8 cellular contexts compared by ENCODE assay signal in genomic region chr19:12666305-12667048, GRCh38. TPM values are rescaled to one million over a fixed set of nuclear protein-coding genes. Genes with fewer than 3 reads are reported as not detected.
DNase-seq lines count a peak whose midpoint lies in the region; TF ChIP-seq lines count a peak whose summit lies in the region.

Gene MAN2B1, minus strand, starts transcription at chr19:12666742. Its CDS starts 41 bp downstream, at chr19:12666701.
A gene with protein sequence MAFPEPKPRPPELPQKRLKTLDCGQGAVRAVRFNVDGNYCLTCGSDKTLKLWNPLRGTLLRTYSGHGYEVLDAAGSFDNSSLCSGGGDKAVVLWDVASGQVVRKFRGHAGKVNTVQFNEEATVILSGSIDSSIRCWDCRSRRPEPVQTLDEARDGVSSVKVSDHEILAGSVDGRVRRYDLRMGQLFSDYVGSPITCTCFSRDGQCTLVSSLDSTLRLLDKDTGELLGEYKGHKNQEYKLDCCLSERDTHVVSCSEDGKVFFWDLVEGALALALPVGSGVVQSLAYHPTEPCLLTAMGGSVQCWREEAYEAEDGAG (plus strand): TSS chr19:12666807. CDS start chr19:12669791, 2,984 bp downstream.

- H3K9me3 Mint-ChIP-seq in endodermal cell, result no peaks in the 10 kb centered on the region

- no peak within 1 kb of the TSS for H3K27ac ChIP-seq in endodermal cell (ENCODE audit: low read depth, low read length)
- peak within 1 kb of the TSS; percentile 52 for H3K27ac ChIP-seq in mesodermal cell (ENCODE audit: low read depth, low read length, severe bottlenecking)

- H3K9ac ChIP-seq in NT2/D1 (ENCODE audit: insufficient read length, low read depth) (peak within 1 kb of the TSS; percentile 90), endodermal cell (ENCODE audit: extremely low read depth, low read length, poor library complexity, severe bottlenecking) (peak within 1 kb of the TSS; percentile 76)

- peak; percentile 67 for DNase-seq in SIG-M5 treated with dmso at 0.1 percent for 504 hours (lab: John Stamatoyannopoulos, UW; ENCODE audit: unreplicated experiment)
- no peak for DNase-seq in SIG-M5 (lab: John Stamatoyannopoulos, UW)
- DNase-seq in HK-2 (ENCODE audit: unreplicated experiment), result peak; percentile 74
- DNase-seq in NT2/D1 (ENCODE audit: low read depth, low spot score), result peak; percentile 64
- DNase-seq in activated CD8-positive, alpha-beta memory T cell treated with anti-CD3 and anti-CD28 coated beads, Interleukin-2, amount 50 U/mL, for 1 hour (ENCODE audit: extremely low read depth), result peak; percentile 29
- peak; percentile 95 for DNase-seq in endodermal cell
- DNase-seq in stimulated activated CD8-positive, alpha-beta memory T cell treated with anti-CD3 and anti-CD28 coated beads, Interleukin-15, amount 100 ng/mL, for 4 hours (ENCODE audit: low read depth in 2 of 2), result peak; percentile 57 to 68

- H3K9me3 ChIP-seq in NT2/D1 (ENCODE audit: insufficient read depth, low read length), result no peaks in the 10 kb centered on the region
- no peaks in the 10 kb centered on the region for H3K9me3 ChIP-seq in endodermal cell (ENCODE audit: control insufficient read depth, low read length)
- no peaks in the 10 kb centered on the region for H3K9me3 ChIP-seq in mesodermal cell (ENCODE audit: control insufficient read depth, low read length)

- H3K27ac Mint-ChIP-seq in endodermal cell, result peak within 1 kb of the TSS; percentile 95

- H3K27me3 Mint-ChIP-seq in endodermal cell (ENCODE audit: insufficient read depth), result no peaks in the 10 kb centered on the region

- H3K4me1 ChIP-seq in NT2/D1 (ENCODE audit: insufficient read depth, insufficient read length) (peaks cover 26% of the 10 kb centered on the region), endodermal cell (ENCODE audit: control insufficient read depth, insufficient read depth, low read length) (no peaks in the 10 kb centered on the region), mesodermal cell (ENCODE audit: control insufficient read depth, insufficient read depth, low read length, poor library complexity, severe bottlenecking) (peaks cover 14% of the 10 kb centered on the region)

- 4 to 13% methylated on average over 19 to 46 of the region's 46 CpGs for WGBS in endodermal cell (ENCODE audit: insufficient coverage in 1 of 2, insufficient read length in 1 of 2), 2 experiments
- 4 to 5% methylated on average over 36 to 43 of the region's 46 CpGs for WGBS in mesodermal cell (ENCODE audit: insufficient coverage in 2 of 2), 2 experiments

- peak within 1 kb of the TSS; percentile 96 for H3K4me3 Mint-ChIP-seq in endodermal cell

- H3K4me3 ChIP-seq in NT2/D1 (ENCODE audit: insufficient read length, low read depth), result peak within 1 kb of the TSS; percentile 73
- peak within 1 kb of the TSS; percentile 91 for H3K4me3 ChIP-seq in endodermal cell (ENCODE audit: low read length)
- H3K4me3 ChIP-seq in mesodermal cell (ENCODE audit: extremely low read depth, insufficient read depth, low read length, poor library complexity, severe bottlenecking), result peak within 1 kb of the TSS; percentile 73

- H3K36me3 ChIP-seq in NT2/D1 (ENCODE audit: insufficient read depth, insufficient read length, low read length), result peaks cover 56% of the 10 kb centered on the region
- H3K36me3 ChIP-seq in endodermal cell (ENCODE audit: control insufficient read depth, insufficient read depth, low read length), result peaks cover 33% of the 10 kb centered on the region
- peaks cover 38% of the 10 kb centered on the region for H3K36me3 ChIP-seq in mesodermal cell (ENCODE audit: control insufficient read depth, insufficient read depth, low read length)

- H3K36me3 Mint-ChIP-seq in endodermal cell (ENCODE audit: low read depth), result peaks cover 19% of the 10 kb centered on the region

- peaks cover 22% of the 10 kb centered on the region for H3K4me1 Mint-ChIP-seq in endodermal cell

- H3K27me3 ChIP-seq in NT2/D1 (ENCODE audit: insufficient read depth, insufficient read length) (no peaks in the 10 kb centered on the region), endodermal cell (ENCODE audit: control insufficient read depth, insufficient read depth, low read length, poor library complexity, severe bottlenecking) (no peaks in the 10 kb centered on the region)

- TF ChIP-seq CTCF in endodermal cell (conservative IDR thresholded peaks at IDR 0.05), result peak; percentile 21

RNA-seq across cellular contexts. Expression of gene MAN2B1, which starts in this region (rescaled TPM):
- 100 to 1,000 TPM; 101 to 113 TPM for total RNA-seq in endodermal cell
- polyA plus RNA-seq in endodermal cell (2013, experiment 1 of 2), result 59.4 TPM
- polyA plus RNA-seq in endodermal cell (2013, experiment 2 of 2), result 50.9 TPM
- 57.5 TPM for polyA plus RNA-seq in mesodermal cell (2013, experiment 1 of 2)
- polyA plus RNA-seq in mesodermal cell (2013, experiment 2 of 2), result 41.2 TPM

RNA-seq across cellular contexts. Expression of the second gene that starts in this region (rescaled TPM):
- total RNA-seq in endodermal cell, result 10 to 100 TPM; 18.8 to 26.2 TPM
- 12.9 TPM for polyA plus RNA-seq in endodermal cell (2013, experiment 1 of 2)
- 16.6 TPM for polyA plus RNA-seq in endodermal cell (2013, experiment 2 of 2)
- polyA plus RNA-seq in mesodermal cell (2013, experiment 1 of 2), result 9.5 TPM
- 9.3 TPM for polyA plus RNA-seq in mesodermal cell (2013, experiment 2 of 2)
